ENCODE assay signal across 9 cellular contexts in the genomic region with DNA sequence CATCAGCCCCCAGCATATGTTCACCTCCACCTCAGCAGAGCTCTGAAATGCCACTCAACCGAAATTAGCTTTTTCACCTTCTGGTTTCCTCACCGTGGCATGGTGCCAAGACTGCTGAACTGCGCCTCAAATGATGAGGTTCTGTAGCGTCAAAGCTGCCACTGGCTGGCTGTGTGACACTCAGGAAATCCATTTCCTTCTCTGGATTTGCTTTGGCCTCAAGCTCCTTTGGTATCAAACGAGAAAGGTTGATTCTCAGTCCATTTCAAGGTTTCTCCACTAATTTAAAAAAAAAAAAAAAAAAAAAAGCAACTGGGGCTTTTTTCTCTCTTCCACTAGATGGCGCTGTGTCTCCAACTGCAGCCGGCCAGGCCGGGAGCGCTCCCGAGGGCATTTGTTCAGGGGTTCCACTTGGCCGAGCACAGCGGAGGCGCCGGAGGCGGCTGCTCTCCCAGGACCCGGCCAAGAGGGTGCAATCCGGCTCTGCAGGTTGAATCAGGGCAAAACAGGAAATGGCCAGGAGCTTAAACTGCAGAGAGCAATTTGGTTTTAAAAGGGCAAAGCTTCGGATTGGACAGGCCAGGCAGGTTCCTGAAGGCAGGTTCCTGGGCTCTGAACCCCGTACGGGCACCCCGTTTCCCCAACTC. TPM values are rescaled to one million over a fixed set of nuclear protein-coding genes. Genes with fewer than 3 reads are reported as not detected.
A peak's percentile ranks its signal among the peaks of the same experiment; 100 is the strongest.
DNase-seq lines count a peak whose midpoint lies in the region; ATAC-seq and TF ChIP-seq lines count a peak whose summit lies in the region.
"Had no signal": no experiment of that assay in that cellular context is flagged by ENCODE, and none has a peak within 500 bp of the region (broad histone marks: within the 10 kb centered on the region; RNA-seq: fewer than 3 reads in every experiment).

No MANE protein-coding gene starts in this region.

- H3K4me3 ChIP-seq in DND-41 (ENCODE audit: low read depth in 1 of 2, low read length in 2 of 2) (no peak overlapping the region), fibroblast of villous mesenchyme (ENCODE audit: low read depth, low read length) (no peak overlapping the region), transverse colon (peak overlapping the region in 1 of 4 donors; percentile 36)

- H3K27ac Mint-ChIP-seq in osteocyte (ENCODE audit: unreplicated experiment) = no peak overlapping the region
- H3K27ac Mint-ChIP-seq: dendritic cell treated with granulocyte-macrophage colony-stimulating factor and Interleukin-4, amounts not matched to agents 40 ng/mL and 50 ng/mL, for 4 days had no signal

- H3K79me2 ChIP-seq in DND-41 (ENCODE audit: insufficient read depth, low read length) = no peaks in the 10 kb centered on the region

- H3K27me3 ChIP-seq in DND-41 (ENCODE audit: insufficient read depth, low read length, poor library complexity) = peaks cover 11% of the 10 kb centered on the region
- H3K27me3 ChIP-seq in transverse colon = peaks cover 11% of the 10 kb centered on the region

- H3K27me3 Mint-ChIP-seq in osteocyte (ENCODE audit: unreplicated experiment) = peaks cover 49% of the 10 kb centered on the region

- TF ChIP-seq POLR2A in transverse colon (IDR thresholded peaks at IDR 0.05) = no peak

- peaks cover 2% of the 10 kb centered on the region for H3K4me1 Mint-ChIP-seq in osteocyte (ENCODE audit: unreplicated experiment)

- H3K9me3 ChIP-seq in DND-41 (ENCODE audit: insufficient read depth, low read length, severe bottlenecking) (no peaks in the 10 kb centered on the region), transverse colon (no peaks in the 10 kb centered on the region)

- TF ChIP-seq CTCF in DND-41 (IDR thresholded peaks at IDR 0.05; ENCODE audit: borderline replicate concordance, extremely low read depth, low read length, poor library complexity, severe bottlenecking) = peak; percentile 70
- peak; percentile 82 for TF ChIP-seq CTCF in fibroblast of villous mesenchyme (IDR thresholded peaks at IDR 0.05; ENCODE audit: insufficient read depth, low read depth, low read length)
- TF ChIP-seq CTCF in osteocyte (IDR thresholded peaks at IDR 0.05) = peak; percentile 80
- TF ChIP-seq CTCF in transverse colon (IDR thresholded peaks at IDR 0.05) = peak; percentile 77 to 84 (median 83)

- H3K9ac ChIP-seq in DND-41 (ENCODE audit: low read depth, low read length) = no peak overlapping the region

- intact Hi-C loops in transverse colon (cut with DNase I; ENCODE audit: low total_unique reads) = loop anchor here (2.0 kb wide), 1 partner anchor 280 kb away; no protein-coding TSS in a partner anchor

- no peak overlapping the region for H3K4me2 ChIP-seq in DND-41 (ENCODE audit: insufficient read depth, low read length)

- in situ Hi-C loops in transverse colon (cut with MboI; ENCODE audit: low pct_ligation_motif_present in 1 of 4, low pct_unique_long_range_greater_than_20kb in 1 of 4, low sequenced_read_pairs in 3 of 4) = loop anchor here (5.0 to 10.0 kb wide), 2 partner anchors 279 to 282 kb away; no protein-coding TSS in a partner anchor

- DNase-seq in DND-41 (peak; percentile 41), M059J (ENCODE audit: low read depth) (peak; percentile 78), RPMI8226 (peak; percentile 86), fibroblast of villous mesenchyme (ENCODE audit: low read depth) (peak; percentile 50), osteocyte (ENCODE audit: extremely low spot score, unreplicated experiment) (no peak), transverse colon (peak; percentile 81)
- DNase-seq in activated effector memory CD4-positive, alpha-beta T cell treated with Interleukin-2 at 50 U/mL for 16 hours = peak; percentile 25

- H3K27ac ChIP-seq in DND-41 (ENCODE audit: low read length) (no peak overlapping the region), transverse colon (peak overlapping the region; percentile 61 to 72 (median 71))

- no peak for TF ChIP-seq EP300 in transverse colon (IDR thresholded peaks at IDR 0.05; ENCODE audit: low read depth)

- no peaks in the 10 kb centered on the region for H3K36me3 ChIP-seq in DND-41 (ENCODE audit: insufficient read depth, low read length)
- H3K36me3 ChIP-seq in transverse colon = no peaks in the 10 kb centered on the region

- no peaks in the 10 kb centered on the region for H3K9me3 Mint-ChIP-seq in osteocyte (ENCODE audit: unreplicated experiment)
- H3K9me3 Mint-ChIP-seq: dendritic cell treated with granulocyte-macrophage colony-stimulating factor and Interleukin-4, amounts not matched to agents 40 ng/mL and 50 ng/mL, for 4 days had no signal

- no peaks in the 10 kb centered on the region; the same call in 1 of the 2 replicates for H4K20me1 ChIP-seq in DND-41 (ENCODE audit: insufficient read depth, low read length)

- ATAC-seq in DND-41 (ENCODE audit: insufficient read depth, low read depth) = no peak
- ATAC-seq in GM19397 (IDR thresholded peaks at IDR 0.05; ENCODE audit: unreplicated experiment) = no peak

- WGBS in transverse colon (ENCODE audit: low coverage in 1 of 2), 2 donors = 0 to 4% methylated on average over 7 to 21 of the region's 21 CpGs

- H3K4me3 Mint-ChIP-seq in osteocyte (ENCODE audit: unreplicated experiment) = no peak overlapping the region
- H3K4me3 Mint-ChIP-seq: dendritic cell treated with granulocyte-macrophage colony-stimulating factor and Interleukin-4, amounts not matched to agents 40 ng/mL and 50 ng/mL, for 4 days had no signal

- H3K4me1 ChIP-seq in DND-41 (ENCODE audit: insufficient read depth, low read length) (no peaks in the 10 kb centered on the region), transverse colon (peaks cover 9 to 26% (median 20%) of the 10 kb centered on the region in 4 donors)

- H2AFZ ChIP-seq in DND-41 (ENCODE audit: low read depth, low read length) = no peak overlapping the region

- H3K36me3 Mint-ChIP-seq in osteocyte (ENCODE audit: unreplicated experiment) = no peaks in the 10 kb centered on the region

RNA-seq across cellular contexts. Expression of a gene that starts 26.5 kb away (rescaled TPM):
- not detected in 2 replicates for total RNA-seq in M059J (2014; rRNA removed; shearing (Covaris generic))
- total RNA-seq in fibroblast of villous mesenchyme (not detected in 2 replicates), osteocyte (not detected in 2 replicates), transverse colon (1 to 10 TPM in 1 of 4 donors, under 1 TPM in 2, not detected in 1; 0.14 to 4.1 (median 0.16) TPM)

RNA-seq across cellular contexts. Expression of a gene that starts 26.9 kb away (rescaled TPM):
- total RNA-seq in M059J (2014; rRNA removed; shearing (Covaris generic)) = not detected in 2 replicates
- total RNA-seq in fibroblast of villous mesenchyme = not detected in 2 replicates
- not detected in 2 replicates for total RNA-seq in osteocyte
- 10 to 100 TPM in 1 of 4 donors, 1 to 10 TPM in 3; 4.3 to 15.3 (median 5.8) TPM for total RNA-seq in transverse colon
